11 cellular contexts compared by ENCODE assay signal in genomic region chr1:52554756-52555155, GRCh38. TPM values are rescaled to one million over a fixed set of nuclear protein-coding genes. Genes with fewer than 3 reads are reported as not detected.
A peak's percentile ranks its signal among the peaks of the same experiment; 100 is the strongest.
DNase-seq lines count a peak whose midpoint lies in the region; ATAC-seq and TF ChIP-seq lines count a peak whose summit lies in the region.
"Had no signal": no experiment of that assay in that cellular context is flagged by ENCODE, and none has a peak within 500 bp of the region (broad histone marks: within the 10 kb centered on the region; RNA-seq: fewer than 3 reads in every experiment).

No MANE protein-coding gene starts in this region.

- no peaks in the 10 kb centered on the region for H3K9me3 ChIP-seq in adipocyte (ENCODE audit: control insufficient read depth, low read length)
- H3K9me3 ChIP-seq: esophagus muscularis mucosa had no signal

- H3K36me3 ChIP-seq in adipocyte (ENCODE audit: control insufficient read depth, insufficient read depth, low read length, severe bottlenecking) = no peaks in the 10 kb centered on the region
- H3K36me3 ChIP-seq: esophagus muscularis mucosa had no signal

- no peaks in the 10 kb centered on the region for H3K9me3 Mint-ChIP-seq in naive thymus-derived CD8-positive, alpha-beta T cell

- POLR2A ChIA-PET in naive thymus-derived CD8-positive, alpha-beta T cell (lab: Charles Lee) = interaction anchor here (0.5 to 2.6 kb wide), 3 partner anchors 13 to 149 kb away, joined by 6 to 9 read pairs (median 8); no protein-coding TSS in a partner anchor

- peaks cover 21% of the 10 kb centered on the region for H3K4me1 ChIP-seq in adipocyte (ENCODE audit: control insufficient read depth, insufficient read depth, low read length)

- no peaks in the 10 kb centered on the region for H3K27me3 ChIP-seq in adipocyte (replicated peaks; ENCODE audit: control insufficient read depth, insufficient read depth, low read length)
- H3K27me3 ChIP-seq: esophagus muscularis mucosa had no signal

- no peaks in the 10 kb centered on the region for H3K27me3 Mint-ChIP-seq in naive thymus-derived CD8-positive, alpha-beta T cell

- no peak for TF ChIP-seq POLR2A in GM18505 (IDR thresholded peaks at IDR 0.05; ENCODE audit: borderline replicate concordance, extremely low read depth, insufficient read depth, insufficient read length)

- peak overlapping the region; percentile 96 for H3K4me3 ChIP-seq in adipocyte (ENCODE audit: low read length)

- DNase-seq in ELR (ENCODE audit: low read depth) (peak; percentile 16), NCI-H1417 (lab: John Stamatoyannopoulos, UW) (peak; percentile 54 to 86 (median 79)), adipocyte (ENCODE audit: low read depth) (peak; percentile 23), RKO (ENCODE audit: low spot score) (no peak)
- peak in 2 of 10 donors; percentile 33 to 35 for DNase-seq in naive thymus-derived CD8-positive, alpha-beta T cell
- DNase-seq: activated CD4-positive, alpha-beta T cell treated with anti-CD3 and anti-CD28 coated beads for 4 hours; NCI-H1048 had no signal

- no peak for ATAC-seq in naive thymus-derived CD8-positive, alpha-beta T cell
- no peak for ATAC-seq in GM18505 (IDR thresholded peaks at IDR 0.05; ENCODE audit: unreplicated experiment)
- ATAC-seq in HG03045 (IDR thresholded peaks at IDR 0.05; ENCODE audit: unreplicated experiment) = no peak
- no peak for ATAC-seq in HG03457 (IDR thresholded peaks at IDR 0.05; ENCODE audit: unreplicated experiment)

- peaks cover 13 to 25% (median 22%) of the 10 kb centered on the region in 4 donors for H3K4me1 Mint-ChIP-seq in naive thymus-derived CD8-positive, alpha-beta T cell

- H3K27ac Mint-ChIP-seq in naive thymus-derived CD8-positive, alpha-beta T cell = peak overlapping the region; percentile 72 to 95 (median 87)

- H3K4me3 Mint-ChIP-seq in naive thymus-derived CD8-positive, alpha-beta T cell = peak overlapping the region in 8 of 10 donors; percentile 30 to 86 (median 78)

- H3K36me3 Mint-ChIP-seq in naive thymus-derived CD8-positive, alpha-beta T cell = no peaks in the 10 kb centered on the region

- no peak overlapping the region for H3K9ac ChIP-seq in adipocyte (ENCODE audit: low read length)

RNA-seq across cellular contexts. Expression of gene TUT4, which starts 1.9 kb away (rescaled TPM):
- 100 to 1,000 TPM; 171 to 178 TPM for total RNA-seq in naive thymus-derived CD8-positive, alpha-beta T cell
- polyA plus RNA-seq in naive thymus-derived CD8-positive, alpha-beta T cell = 10 to 100 TPM; 31.6 to 40.9 (median 32.7) TPM

RNA-seq across cellular contexts. Expression of gene GPX7, which starts 47.4 kb away (rescaled TPM):
- 10 to 100 TPM; 25.0 to 30.4 TPM for total RNA-seq in naive thymus-derived CD8-positive, alpha-beta T cell
- 10 to 100 TPM; 30.2 to 34.5 (median 30.3) TPM for polyA plus RNA-seq in naive thymus-derived CD8-positive, alpha-beta T cell
